In genomic region chr2:26442707-26443106, GRCh38 we compare ENCODE assay signal across 1 cellular context.
TF ChIP-seq lines count a peak whose summit lies in the region.

No MANE protein-coding gene starts in this region.

TF ChIP-seq in K562, 482 proteins besides CTCF, POLR2A, EP300 and RAD21:
- TF ChIP-seq SOX6 (IDR thresholded peaks at IDR 0.05) (0 out of 2 replicates have a peak, but pooled peaks have one; percentile 55), BDP1 (IDR thresholded peaks at IDR 0.05; ENCODE audit: insufficient read depth, insufficient read length) (no peak), ARID1B (IDR thresholded peaks at IDR 0.05) (peak; percentile 59; the same call in 1 of the 2 replicates), TEAD4 (IDR thresholded peaks at IDR 0.05; ENCODE audit: low read length) (peak; percentile 20; the same call in 1 of the 2 replicates), TEAD4 (CRISPR knock-in tag; IDR thresholded peaks at IDR 0.05; ENCODE audit: borderline replicate concordance) (no peak), LCOR (CRISPR knock-in tag; IDR thresholded peaks at IDR 0.05) (0 out of 2 replicates have a peak, but pooled peaks have one; percentile 14), ZEB2 (IDR thresholded peaks at IDR 0.05) (peak; percentile 63; the same call in 1 of the 2 replicates), TRIM24 (IDR thresholded peaks at IDR 0.05) (0 out of 4 replicates have a peak, but pooled peaks have one; percentile 21 to 24), TCF3 (CRISPR knock-in tag; IDR thresholded peaks at IDR 0.05) (peak; percentile 55), NR2C1 (IDR thresholded peaks at IDR 0.05) (no peak), NR2C1 (tag; IDR thresholded peaks at IDR 0.05) (no peak), CBFA2T3 (IDR thresholded peaks at IDR 0.05) (peak; percentile 54), NFE2 (IDR thresholded peaks at IDR 0.05; ENCODE audit: low read depth) (peak; percentile 61; the same call in 1 of the 2 replicates), CBFA2T2 (conservative IDR thresholded peaks at IDR 0.05) (peak; percentile 50), RFX5 (IDR thresholded peaks at IDR 0.05; ENCODE audit: low read depth, low read length) (no peak), STAT6 (CRISPR knock-in tag; IDR thresholded peaks at IDR 0.05) (no peak), SMARCA4 (IDR thresholded peaks at IDR 0.05) (peak; percentile 36; the same call in 1 of the 2 replicates), RBM34 (IDR thresholded peaks at IDR 0.05; ENCODE audit: borderline replicate concordance, insufficient read depth, low read length) (no peak), MAFG (tag; conservative IDR thresholded peaks at IDR 0.05) (peak; percentile 57), SPI1 (IDR thresholded peaks at IDR 0.05; ENCODE audit: borderline replicate concordance, low read depth, low read length) (peak; percentile 73; the same call in 1 of the 2 replicates), ETV6 (IDR thresholded peaks at IDR 0.05; ENCODE audit: borderline replicate concordance in 1 of 2, low read depth in 2 of 2, low read length in 1 of 2) (0 out of 4 replicates have a peak, but pooled peaks of 1 of the 2 experiments have one; percentile 33), ETV6 (CRISPR knock-in tag; IDR thresholded peaks at IDR 0.05; ENCODE audit: borderline replicate concordance) (no peak)
